ENCODE assay signal across 10 cellular contexts in the genomic region with DNA sequence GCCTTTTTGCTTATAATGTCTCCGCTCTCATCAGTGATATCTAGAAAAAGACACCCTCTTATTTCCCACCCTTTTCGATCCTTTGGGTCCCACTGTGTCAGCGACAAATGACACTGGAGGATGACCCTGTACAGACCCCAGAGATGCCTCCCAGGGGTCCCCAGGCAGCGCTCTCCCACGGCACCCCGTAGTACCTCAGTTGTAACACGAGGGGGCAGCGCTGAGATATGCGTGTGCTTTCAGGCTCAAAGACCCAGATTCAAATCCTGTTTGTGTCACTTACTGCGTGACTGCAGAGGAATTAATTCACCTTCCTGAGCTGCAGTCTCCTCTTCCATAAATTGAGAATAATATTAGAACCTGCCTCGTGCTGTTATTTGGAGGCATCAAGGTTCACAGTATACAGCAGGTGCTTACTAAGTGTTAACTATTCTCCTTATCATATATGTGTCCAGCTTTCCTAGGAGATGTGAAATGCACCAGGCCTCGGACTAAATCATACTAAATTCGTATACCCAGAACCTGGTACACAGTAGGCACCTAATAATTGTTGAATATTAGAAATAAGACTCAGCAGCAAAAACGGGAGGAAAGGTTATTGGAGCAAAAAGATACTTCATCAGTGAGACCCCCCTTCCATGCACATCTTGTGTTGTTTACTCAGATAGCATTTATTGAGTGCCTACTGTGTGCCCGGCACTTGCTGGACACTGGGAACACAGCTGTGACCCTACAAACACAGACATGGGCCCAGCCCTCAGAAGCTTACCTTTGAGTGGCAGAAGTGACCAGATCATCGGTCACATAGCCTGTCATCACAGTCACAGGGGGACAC.
DNase-seq lines count a peak whose midpoint lies in the region; ATAC-seq and TF ChIP-seq lines count a peak whose summit lies in the region.
"Had no signal": no experiment of that assay in that cellular context is flagged by ENCODE, and none has a peak within 500 bp of the region (broad histone marks: within the 10 kb centered on the region; RNA-seq: fewer than 3 reads in every experiment).

No MANE protein-coding gene starts in this region.

- no peaks in the 10 kb centered on the region for H3K9me3 ChIP-seq in tibial artery

- intact Hi-C loops in tibial artery (cut with DNase I; ENCODE audit: low total_unique reads): no loop called here

- H3K36me3 ChIP-seq in tibial artery: no peaks in the 10 kb centered on the region

- H3K4me3 ChIP-seq in fibroblast of villous mesenchyme (ENCODE audit: low read depth, low read length): no peak overlapping the region
- H3K4me3 ChIP-seq in tibial artery: no peak overlapping the region

- H3K27ac ChIP-seq in RWPE1 (no peak overlapping the region), tibial artery (no peak overlapping the region)

- H3K27me3 ChIP-seq in tibial artery: peaks cover 0 to 52% of the 10 kb centered on the region in 2 donors

- CTCF ChIA-PET in GM10248 (lab: Yijun Ruan, JAX) (interaction anchor here (1.1 to 1.8 kb wide), 4 partner anchors 8 to 30 kb away, joined by 3 to 9 read pairs (median 4); no protein-coding TSS in a partner anchor), RWPE1 (lab: Yijun Ruan, JAX) (interaction anchor here (0.6 to 0.7 kb wide), 3 partner anchors 87 to 339 kb away, joined by 3 read pairs; no protein-coding TSS in a partner anchor)

- no peak for ATAC-seq in HG03342 (IDR thresholded peaks at IDR 0.05; ENCODE audit: unreplicated experiment)
- no peak for ATAC-seq in HG02885 (IDR thresholded peaks at IDR 0.05; ENCODE audit: poor library complexity, unreplicated experiment)

- TF ChIP-seq CTCF in GM10248 (IDR thresholded peaks at IDR 0.05; ENCODE audit: control extremely low read depth, extremely low read depth, low read depth, missing control alignments) (peak; percentile 28), RWPE1 (conservative IDR thresholded peaks at IDR 0.05; ENCODE audit: low read depth) (peak; percentile 57), fibroblast of villous mesenchyme (IDR thresholded peaks at IDR 0.05; ENCODE audit: insufficient read depth, low read depth, low read length) (peak; percentile 60), tibial artery (IDR thresholded peaks at IDR 0.05) (peak in 1 of 2 experiments; percentile 38)

- DNase-seq in 8988T: peak; percentile 55
- peak; percentile 43 for DNase-seq in GM10248 (ENCODE audit: extremely low spot score)
- DNase-seq in RWPE1 (ENCODE audit: low spot score): no peak
- no peak for DNase-seq in fibroblast of villous mesenchyme (ENCODE audit: low read depth)
- DNase-seq in NCI-H446 (lab: John Stamatoyannopoulos, UW): no peak
- DNase-seq in tibial artery: no peak
- DNase-seq: activated naive CD8-positive, alpha-beta T cell treated with anti-CD3 and anti-CD28 coated beads, Interleukin-2, amount 10 ng/mL, durations not matched to agents 7 days and 5 days; NCI-H1694 had no signal

- POLR2A ChIA-PET in GM10248 (lab: Yijun Ruan, JAX) (no interaction called here), RWPE1 (lab: Yijun Ruan, JAX; ENCODE audit: low non-redundant PET) (no interaction called here)

- H3K4me1 ChIP-seq in tibial artery: peaks cover 0 to 8% (median 3%) of the 10 kb centered on the region in 4 donors

Comparison
In these comparisons a context has a peak if more than half of its experiments do, and no peak if none do; other contexts are left out.
1. DNase-seq: peak in 8988T (single experiment) and GM10248 (single experiment); none in RWPE1 (single experiment), fibroblast of villous mesenchyme (single experiment), NCI-H446 (0 of 2) and tibial artery (0 of 2).